ENCODE assay signal across 16 cellular contexts in genomic region chr17:4853195-4853762, GRCh38. TPM values are rescaled to one million over a fixed set of nuclear protein-coding genes. Genes with fewer than 3 reads are reported as not detected.
DNase-seq lines count a peak whose midpoint lies in the region; ATAC-seq and TF ChIP-seq lines count a peak whose summit lies in the region.
"Had no signal": no experiment of that assay in that cellular context is flagged by ENCODE, and none has a peak within 500 bp of the region (broad histone marks: within the 10 kb centered on the region; RNA-seq: fewer than 3 reads in every experiment).

No MANE protein-coding gene starts in this region.

- peak overlapping the region; percentile 59 for H3K4me3 Mint-ChIP-seq in T-helper 17 cell
- peak overlapping the region; percentile 47 to 68 for H3K4me3 Mint-ChIP-seq in effector memory CD8-positive, alpha-beta T cell

- H3K27me3 ChIP-seq in prostate gland (replicated peaks; ENCODE audit: insufficient read depth): no peaks in the 10 kb centered on the region
- H3K27me3 ChIP-seq: cardiac muscle cell, spleen had no signal

- TF ChIP-seq CTCF in prostate gland (IDR thresholded peaks at IDR 0.05): no peak

- peak overlapping the region; percentile 53 for H3K27ac Mint-ChIP-seq in T-helper 17 cell
- H3K27ac Mint-ChIP-seq in effector memory CD8-positive, alpha-beta T cell: peak overlapping the region; percentile 89 to 94

- no peak for TF ChIP-seq POLR2A in prostate gland (IDR thresholded peaks at IDR 0.05)

- H3K4me3 ChIP-seq in prostate gland: no peak overlapping the region
- H3K4me3 ChIP-seq: cardiac muscle cell, spleen, thoracic aorta had no signal

- WGBS in prostate gland: 63% methylated on average over 4 of the region's 4 CpGs

- ATAC-seq in T-helper 17 cell (peak; percentile 39), GM21381 (IDR thresholded peaks at IDR 0.05; ENCODE audit: unreplicated experiment) (no peak)
- ATAC-seq in effector memory CD8-positive, alpha-beta T cell (replicated peaks): peak; percentile 56

- H3K27me3 Mint-ChIP-seq in T-helper 17 cell: no peaks in the 10 kb centered on the region
- H3K27me3 Mint-ChIP-seq in effector memory CD8-positive, alpha-beta T cell: no peaks in the 10 kb centered on the region

- peaks cover 14% of the 10 kb centered on the region for H3K36me3 Mint-ChIP-seq in T-helper 17 cell (ENCODE audit: low read depth)
- peaks cover 62% of the 10 kb centered on the region for H3K36me3 Mint-ChIP-seq in effector memory CD8-positive, alpha-beta T cell (ENCODE audit: insufficient read depth)

- intact Hi-C loops in prostate gland (cut with DNase I): no loop called here

- peaks cover 4 to 8% of the 10 kb centered on the region in 2 donors for H3K9me3 Mint-ChIP-seq in effector memory CD8-positive, alpha-beta T cell
- H3K9me3 Mint-ChIP-seq: H9 had no signal

- H3K4me1 Mint-ChIP-seq in T-helper 17 cell: peaks cover 51% of the 10 kb centered on the region
- H3K4me1 Mint-ChIP-seq in effector memory CD8-positive, alpha-beta T cell (ENCODE audit: low read depth in 2 of 2): peaks cover 38 to 52% of the 10 kb centered on the region in 2 donors

- DNase-seq in NCI-H2171 treated with DMSO at 0.1 percent for 48 hours (lab: John Stamatoyannopoulos, UW): peak; percentile 39
- DNase-seq in NCI-H2171 (lab: John Stamatoyannopoulos, UW): no peak
- DNase-seq in T-helper 17 cell: no peak
- peak; percentile 22 to 23 (median 22) for DNase-seq in effector memory CD8-positive, alpha-beta T cell
- no peak for DNase-seq in prostate gland (ENCODE audit: low spot score)
- no peak for DNase-seq in glomerular visceral epithelial cell (ENCODE audit: extremely low spot score)
- no peak for DNase-seq in NCI-H1048 (lab: John Stamatoyannopoulos, UW)
- DNase-seq: activated CD4-positive, CD25-positive, alpha-beta regulatory T cell treated with anti-CD3 and anti-CD28 coated beads, Interleukin-2, amount 50 U/mL, for 72 hours; COR-L47; H9; NCI-H2227 treated with DMSO at 0.1 percent for 48 hours; spleen; SW 1271 had no signal

- no peaks in the 10 kb centered on the region for H3K9me3 ChIP-seq in T-helper 17 cell (ENCODE audit: control insufficient read depth, low read length, poor library complexity, severe bottlenecking)
- H3K9me3 ChIP-seq in prostate gland: no peaks in the 10 kb centered on the region
- H3K9me3 ChIP-seq: spleen, thoracic aorta had no signal

- peak overlapping the region; percentile 28 to 72 for H3K27ac ChIP-seq in prostate gland
- H3K27ac ChIP-seq: thoracic aorta had no signal

- peaks cover 9% of the 10 kb centered on the region for H3K4me1 ChIP-seq in prostate gland (replicated peaks)

- H3K36me3 ChIP-seq in prostate gland: no peaks in the 10 kb centered on the region
- H3K36me3 ChIP-seq: cardiac muscle cell, thoracic aorta had no signal

RNA-seq across cellular contexts. Expression of gene MINK1, which starts 20.1 kb away (rescaled TPM):
- total RNA-seq in T-helper 17 cell (100 to 1,000 TPM; 188 to 263 TPM), prostate gland (100 to 1,000 TPM in 1 of 2 donors, 10 to 100 TPM in 1; 53.0 to 136 TPM)

RNA-seq across cellular contexts. Expression of gene C17orf107, which starts 46.1 kb away (rescaled TPM):
- total RNA-seq in T-helper 17 cell (10 to 100 TPM; 10.7 to 12.8 TPM), prostate gland (10 to 100 TPM in 1 of 2 donors, 1 to 10 TPM in 1; 2.4 to 15.4 TPM)

RNA-seq across cellular contexts. Expression of gene PLD2, which starts 46.3 kb away (rescaled TPM):
- total RNA-seq in T-helper 17 cell: 10 to 100 TPM; 30.6 to 32.8 TPM
- 10 to 100 TPM; 25.7 to 29.5 TPM for total RNA-seq in prostate gland

RNA-seq across cellular contexts. Expression of gene CHRNE, which starts 49.6 kb away (rescaled TPM):
- total RNA-seq in T-helper 17 cell (1 to 10 TPM; 1.1 to 1.6 TPM), prostate gland (1 to 10 TPM in 1 of 2 donors, under 1 TPM in 1; 0.64 to 1.0 TPM)

Comparison
In these comparisons a context has a peak if more than half of its experiments do, and no peak if none do; other contexts are left out.
1. DNase-seq: peak in NCI-H2171 treated with DMSO at 0.1 percent for 48 hours (single experiment) and effector memory CD8-positive, alpha-beta T cell (3 of 3); none in NCI-H2171 (single experiment), T-helper 17 cell (0 of 3), prostate gland (single experiment), glomerular visceral epithelial cell (single experiment) and NCI-H1048 (single experiment).